ENCODE assay signal across 10 cellular contexts in the genomic region with DNA sequence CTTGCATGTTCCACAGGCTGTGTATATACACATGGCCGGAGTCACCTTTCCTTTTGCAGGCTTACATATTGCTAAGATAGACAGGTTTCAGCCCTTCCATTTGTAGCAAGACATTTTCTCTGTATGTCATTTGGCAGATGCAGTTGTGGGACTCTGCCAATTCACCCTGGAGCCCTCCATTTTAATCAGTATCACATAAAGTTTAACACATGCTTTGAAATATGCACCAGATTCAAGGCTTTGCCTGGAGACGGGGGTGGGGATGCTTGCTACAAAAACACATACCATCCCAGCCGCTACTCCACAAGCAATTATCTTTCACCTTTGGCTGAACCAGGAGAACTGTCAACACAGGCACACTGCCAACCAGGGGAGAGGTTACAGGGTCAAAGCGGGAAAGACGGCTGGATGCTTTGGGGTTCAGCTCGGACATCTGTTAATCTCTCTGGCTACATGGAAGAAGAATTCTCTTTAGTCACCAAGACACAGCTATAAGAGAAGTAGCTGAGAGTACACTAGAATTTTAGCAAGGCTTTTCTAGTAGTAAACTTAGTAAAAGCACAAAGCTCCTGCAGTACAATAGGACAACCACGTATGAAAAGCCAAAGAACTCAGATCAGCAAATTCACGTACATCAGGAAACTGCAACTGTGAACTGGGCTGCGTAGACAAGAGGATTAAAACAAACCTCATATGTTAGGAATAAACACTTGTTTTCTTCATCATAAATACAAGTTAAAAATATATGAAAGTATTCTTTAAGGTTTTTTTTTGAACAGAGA.
DNase-seq lines count a peak whose midpoint lies in the region; ATAC-seq and TF ChIP-seq lines count a peak whose summit lies in the region.
"Had no signal": no experiment of that assay in that cellular context is flagged by ENCODE, and none has a peak within 500 bp of the region (broad histone marks: within the 10 kb centered on the region; RNA-seq: fewer than 3 reads in every experiment).

No MANE protein-coding gene starts in this region.

- H2AFZ ChIP-seq in fibroblast of lung (ENCODE audit: low read length) (no peak overlapping the region), Karpas-422 (ENCODE audit: low read length) (no peak overlapping the region)

- H3K27ac ChIP-seq in fibroblast of lung (ENCODE audit: insufficient read depth, low read length) (no peak overlapping the region), Karpas-422 (ENCODE audit: low read length) (no peak overlapping the region)

- DNase-seq in DMS53 (lab: John Stamatoyannopoulos, UW) = peak; percentile 76
- DNase-seq in NCI-H2196 (lab: John Stamatoyannopoulos, UW; ENCODE audit: unreplicated experiment) = peak; percentile 6
- DNase-seq in fibroblast of lung (ENCODE audit: low read depth in 2 of 2) = peak; percentile 79 to 88
- peak; percentile 38 for DNase-seq in non-pigmented ciliary epithelial cell (ENCODE audit: low read depth)
- no peak for DNase-seq in stimulated activated naive CD8-positive, alpha-beta T cell treated with anti-CD3 and anti-CD28 coated beads, Interleukin-15, Interleukin-2, amounts not matched to agents 100 U/mL and 50 U/mL, for 24 hours
- DNase-seq in Karpas-422 = no peak
- no peak for DNase-seq in NCI-H2107 treated with DMSO at 0.1 percent for 48 hours (lab: John Stamatoyannopoulos, UW; ENCODE audit: unreplicated experiment)
- DNase-seq in globus pallidus (ENCODE audit: low spot score) = no peak
- DNase-seq: activated effector memory CD4-positive, alpha-beta T cell treated with anti-CD3 and anti-CD28 coated beads, Interleukin-2, amount 50 U/mL, for 16 hours; RPMI8226 had no signal

- H3K4me1 ChIP-seq in fibroblast of lung (ENCODE audit: control insufficient read depth, extremely low read depth, insufficient read depth, low read length) = peaks cover 3% of the 10 kb centered on the region
- no peaks in the 10 kb centered on the region for H3K4me1 ChIP-seq in Karpas-422 (ENCODE audit: low read length)

- H4K20me1 ChIP-seq in fibroblast of lung (ENCODE audit: control insufficient read depth, extremely low read depth, insufficient read depth, low read length) = no peaks in the 10 kb centered on the region
- H4K20me1 ChIP-seq in Karpas-422 (ENCODE audit: insufficient read depth, low read depth, low read length) = no peaks in the 10 kb centered on the region

- no peaks in the 10 kb centered on the region for H3K9me3 ChIP-seq in fibroblast of lung (ENCODE audit: control insufficient read depth, insufficient read depth, low read depth, low read length)
- H3K9me3 ChIP-seq in Karpas-422 (ENCODE audit: low read length) = no peaks in the 10 kb centered on the region

- H3K9ac ChIP-seq in fibroblast of lung (ENCODE audit: insufficient read depth, low read length) (no peak overlapping the region), Karpas-422 (ENCODE audit: low read length) (no peak overlapping the region)

- H3K27me3 ChIP-seq in fibroblast of lung (ENCODE audit: control insufficient read depth, insufficient read depth, low read length) (no peaks in the 10 kb centered on the region), Karpas-422 (ENCODE audit: low read length) (no peaks in the 10 kb centered on the region)

- no peak for ATAC-seq in stimulated activated naive CD8-positive, alpha-beta T cell treated with anti-CD3 and anti-CD28 coated beads, Interleukin-15, Interleukin-2, amounts not matched to agents 100 U/mL and 50 U/mL, for 24 hours

- TF ChIP-seq CTCF in fibroblast of lung (conservative IDR thresholded peaks at IDR 0.05 in 1 of 2, IDR thresholded peaks at IDR 0.05 in 1 of 2; ENCODE audit: low read depth in 1 of 2, low read length in 2 of 2) = no peak

- no peaks in the 10 kb centered on the region for H3K9me2 ChIP-seq in Karpas-422 (replicated peaks; ENCODE audit: insufficient read depth, low read length)

- H3K79me2 ChIP-seq in fibroblast of lung (ENCODE audit: control insufficient read depth, insufficient read depth, low read length) = no peaks in the 10 kb centered on the region
- H3K79me2 ChIP-seq in Karpas-422 (ENCODE audit: low read length) = no peaks in the 10 kb centered on the region

- H3K4me3 ChIP-seq in fibroblast of lung (replicated peaks in 1 of 4; ENCODE audit: control extremely low read depth in 1 of 4, insufficient read depth in 1 of 4, low read depth in 3 of 4, low read length in 4 of 4) = peak overlapping the region in 1 of 4 experiments; percentile 4
- no peak overlapping the region for H3K4me3 ChIP-seq in Karpas-422 (ENCODE audit: low read length)

- H3K36me3 ChIP-seq in fibroblast of lung (ENCODE audit: control insufficient read depth, insufficient read depth, low read length) = no peaks in the 10 kb centered on the region
- H3K36me3 ChIP-seq in Karpas-422 (ENCODE audit: insufficient read depth, low read length) = no peaks in the 10 kb centered on the region

- H3K4me2 ChIP-seq in fibroblast of lung (ENCODE audit: extremely low read depth, insufficient read depth, low read length) = peak overlapping the region; percentile 73
- no peak overlapping the region for H3K4me2 ChIP-seq in Karpas-422 (ENCODE audit: low read depth, low read length, poor library complexity, severe bottlenecking)

Comparison
In these comparisons a context has a peak if more than half of its experiments do, and no peak if none do; other contexts are left out.
1. DNase-seq: peak in DMS53 (single experiment), NCI-H2196 (single experiment), fibroblast of lung (2 of 2) and non-pigmented ciliary epithelial cell (single experiment); none in stimulated activated naive CD8-positive, alpha-beta T cell treated with anti-CD3 and anti-CD28 coated beads, Interleukin-15, Interleukin-2, amounts not matched to agents 100 U/mL and 50 U/mL, for 24 hours (single experiment), Karpas-422 (single experiment), NCI-H2107 treated with DMSO at 0.1 percent for 48 hours (single experiment) and globus pallidus (single experiment).